Comparison of ENCODE assay signal across 19 cellular contexts in genomic region chr12:50004696-50005095, GRCh38. TPM values are rescaled to one million over a fixed set of nuclear protein-coding genes. Genes with fewer than 3 reads are reported as not detected.
"Had no signal": no experiment of that assay in that cellular context is flagged by ENCODE, and none has a peak within 500 bp of the region (broad histone marks: within the 10 kb centered on the region; RNA-seq: fewer than 3 reads in every experiment).

No MANE protein-coding gene starts in this region.

- H3K27me3 ChIP-seq: testis, upper lobe of right lung had no signal

- H3K4me1 ChIP-seq: testis had no signal

- DNase-seq: activated CD4-positive, alpha-beta T cell treated with anti-CD3 and anti-CD28 coated beads, Interleukin-2, amount 50 U/mL, for 4 hours; activated gamma-delta T cell treated with Interleukin-2 at 50 U/mL for 16 hours; activated T-cell treated with anti-CD3 and anti-CD28 coated beads, Interleukin-2, amount 50 U/mL, for 72 hours; amniotic stem cell; erythroblast; islet precursor cell; occipital lobe; right cardiac atrium; SW 1271; testis; upper lobe of right lung had no signal

- H3K4me3 ChIP-seq: skin epidermis, testis, upper lobe of right lung had no signal

- H3K9me3 ChIP-seq: testis, upper lobe of right lung had no signal

- ATAC-seq: activated naive CD4-positive, alpha-beta T cell treated with anti-CD3 and anti-CD28 coated beads, Interleukin-2, amount 50 U/mL, for 72 hours; activated T-cell treated with anti-CD3 and anti-CD28 coated beads, Interleukin-2, amount 50 U/mL, for 72 hours; right cardiac atrium; upper lobe of right lung had no signal

- H3K36me3 ChIP-seq: upper lobe of right lung had no signal

- H3K27ac ChIP-seq: skin epidermis, testis, upper lobe of right lung had no signal

RNA-seq across cellular contexts. Expression of gene AQP6, which starts 31.9 kb away (rescaled TPM):
- total RNA-seq: activated CD8-positive, alpha-beta memory T cell treated with anti-CD3 and anti-CD28 coated beads for 36 hours; activated naive CD4-positive, alpha-beta T cell treated with anti-CD3 and anti-CD28 coated beads, Interleukin-2, amount 50 U/mL, for 72 hours; activated T-cell treated with anti-CD3 and anti-CD28 coated beads, Interleukin-2, amount 50 U/mL, for 72 hours; cardiac septum; dermis microvascular lymphatic vessel endothelial cell; lung microvascular endothelial cell had no signal
- polyA plus RNA-seq: neural cell had no signal

RNA-seq across cellular contexts. Expression of gene AQP5, which starts 43.0 kb away (rescaled TPM):
- total RNA-seq: activated CD8-positive, alpha-beta memory T cell treated with anti-CD3 and anti-CD28 coated beads for 36 hours; activated naive CD4-positive, alpha-beta T cell treated with anti-CD3 and anti-CD28 coated beads, Interleukin-2, amount 50 U/mL, for 72 hours; activated T-cell treated with anti-CD3 and anti-CD28 coated beads, Interleukin-2, amount 50 U/mL, for 72 hours; cardiac septum; lung microvascular endothelial cell; posterior vena cava had no signal
- polyA plus RNA-seq: neural cell had no signal

RNA-seq across cellular contexts. Expression of gene ASIC1, which starts 52.7 kb away (rescaled TPM):
- total RNA-seq: lung microvascular endothelial cell had no signal

RNA-seq across cellular contexts. Expression of gene AQP2, which starts 54.2 kb away (rescaled TPM):
- total RNA-seq: activated CD8-positive, alpha-beta memory T cell treated with anti-CD3 and anti-CD28 coated beads for 36 hours; activated naive CD4-positive, alpha-beta T cell treated with anti-CD3 and anti-CD28 coated beads, Interleukin-2, amount 50 U/mL, for 72 hours; activated T-cell treated with anti-CD3 and anti-CD28 coated beads, Interleukin-2, amount 50 U/mL, for 72 hours; cardiac septum; dermis microvascular lymphatic vessel endothelial cell; lung microvascular endothelial cell; occipital lobe; upper lobe of right lung had no signal
- polyA plus RNA-seq: neural cell had no signal
